3 cellular contexts compared by ENCODE assay signal in the genomic region with DNA sequence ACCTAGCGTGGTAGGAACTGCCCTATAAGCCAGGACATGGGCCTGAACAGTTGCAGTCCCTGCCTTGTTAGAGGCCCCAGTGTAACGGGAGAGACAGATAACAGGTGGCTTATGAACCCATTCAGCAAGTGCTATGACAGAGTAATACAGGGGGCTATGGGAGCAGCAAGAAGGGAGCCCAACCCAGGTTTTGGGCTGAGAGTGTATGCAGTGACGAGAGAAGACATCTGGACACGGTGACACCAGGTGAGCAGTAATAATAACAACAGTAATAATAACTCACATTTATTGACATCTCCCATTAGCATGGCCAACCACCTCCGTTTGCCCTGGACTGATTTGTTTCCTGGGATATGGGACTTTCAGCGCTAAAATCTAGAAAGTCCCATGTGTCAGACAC.
"Had no signal": no experiment of that assay in that cellular context is flagged by ENCODE, and none has a peak within 500 bp of the region (broad histone marks: within the 10 kb centered on the region; RNA-seq: fewer than 3 reads in every experiment).

No MANE protein-coding gene starts in this region.

- ATAC-seq: GM12878 had no signal

- DNase-seq: GDM1, GF-D8 had no signal

- H3K4me3 ChIP-seq: GM12878 had no signal
